ENCODE assay signal across 8 cellular contexts in the genomic region with DNA sequence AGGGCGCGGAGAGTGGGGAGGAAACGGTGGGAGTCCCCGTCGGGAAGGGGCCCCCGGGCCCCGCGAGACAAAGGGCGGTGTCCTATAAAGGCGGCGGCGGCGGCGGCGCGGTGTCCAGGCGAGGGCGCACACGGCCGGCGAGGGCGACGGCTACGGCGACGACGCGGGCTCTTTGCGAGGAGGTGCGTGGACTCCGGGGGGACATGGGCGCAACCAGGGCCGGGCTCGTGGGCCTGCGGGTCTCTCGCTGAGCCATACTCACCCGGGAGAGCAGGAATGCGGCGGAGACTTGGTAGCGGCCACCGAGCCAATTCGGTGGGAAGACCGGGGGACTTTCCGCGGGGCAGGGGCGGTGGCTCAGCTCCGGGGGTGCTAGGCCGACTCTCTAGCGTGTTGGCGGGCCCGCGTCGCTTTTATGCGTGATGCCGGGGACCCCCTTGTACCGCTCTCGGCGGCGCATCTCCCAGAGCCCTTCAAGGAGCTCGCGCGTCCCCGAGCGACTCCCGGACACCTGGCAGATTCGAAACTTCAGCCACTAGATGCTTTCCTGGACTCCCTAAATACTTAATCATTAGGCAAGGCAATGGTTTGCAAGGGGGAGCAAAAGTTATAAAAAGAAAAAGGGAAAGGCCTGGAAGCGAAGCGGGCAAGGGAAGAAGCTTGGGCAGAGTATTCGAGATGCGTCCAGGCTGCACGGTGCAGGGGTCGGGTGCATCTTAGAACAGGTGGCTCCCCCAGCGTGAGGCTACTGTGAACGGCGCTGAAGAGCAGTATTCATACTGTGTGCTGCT. TPM values are rescaled to one million over a fixed set of nuclear protein-coding genes. Genes with fewer than 3 reads are reported as not detected.
DNase-seq lines count a peak whose midpoint lies in the region; ATAC-seq and TF ChIP-seq lines count a peak whose summit lies in the region.

No MANE protein-coding gene starts in this region.

- no peaks in the 10 kb centered on the region for H3K36me3 Mint-ChIP-seq in T-helper 1 cell treated with Interleukin-12 subunit alpha and Interleukin-12 subunit beta and Interleukin-4 antibody, amounts not matched to agents 30 μg/mL and 1 μg/mL, for 36 hours (ENCODE audit: low read depth)

- H3K36me3 ChIP-seq in mammary epithelial cell (ENCODE audit: insufficient read depth, low read length), result no peaks in the 10 kb centered on the region
- H3K36me3 ChIP-seq in subcutaneous abdominal adipose tissue (ENCODE audit: control insufficient read depth in 5 of 5, insufficient read depth in 5 of 5, low read length in 5 of 5), result no peaks in the 10 kb centered on the region

- CTCF ChIA-PET in mammary epithelial cell (lab: Charles Lee; ENCODE audit: low non-redundant PET), result interaction anchor here (1.0 kb wide), 1 partner anchor 62 kb away, joined by 7 read pairs; no protein-coding TSS in a partner anchor

- no peak overlapping the region for H3K27ac ChIP-seq in mammary epithelial cell (ENCODE audit: insufficient read depth, low read depth, low read length)
- H3K27ac ChIP-seq in subcutaneous abdominal adipose tissue (ENCODE audit: low read depth, low read length), result no peak overlapping the region

- H3K4me3 ChIP-seq in mammary epithelial cell (replicated peaks in 1 of 3; ENCODE audit: insufficient read depth in 1 of 3, low read depth in 2 of 3, low read length in 3 of 3), result peak overlapping the region; percentile 44 to 61 (median 57)
- peak overlapping the region; percentile 37 to 66 (median 60) for H3K4me3 ChIP-seq in subcutaneous abdominal adipose tissue (ENCODE audit: low read depth in 1 of 5, low read length in 5 of 5)

- H3K27me3 ChIP-seq in mammary epithelial cell (ENCODE audit: insufficient read depth, low read length) (peaks cover 1% of the 10 kb centered on the region), subcutaneous abdominal adipose tissue (ENCODE audit: control insufficient read depth in 5 of 5, insufficient read depth in 4 of 5, low read length in 5 of 5) (peaks cover 13 to 22% (median 16%) of the 10 kb centered on the region in 5 donors)

- peaks cover 6% of the 10 kb centered on the region for H3K4me1 ChIP-seq in mammary epithelial cell (ENCODE audit: insufficient read depth, low read length)
- peaks cover 0 to 13% (median 11%) of the 10 kb centered on the region in 5 donors for H3K4me1 ChIP-seq in subcutaneous abdominal adipose tissue (ENCODE audit: control insufficient read depth in 5 of 5, insufficient read depth in 5 of 5, low read length in 5 of 5)

- TF ChIP-seq CTCF in mammary epithelial cell (conservative IDR thresholded peaks at IDR 0.05 in 1 of 2, IDR thresholded peaks at IDR 0.05 in 1 of 2; ENCODE audit: extremely low read depth in 1 of 2, insufficient read depth in 1 of 2, low read depth in 1 of 2, low read length in 2 of 2), result peak in 1 of 2 donors; percentile 27

- H3K4me2 ChIP-seq in mammary epithelial cell (ENCODE audit: insufficient read depth, low read depth, low read length), result peak overlapping the region; percentile 100

- no peak overlapping the region for H3K9ac ChIP-seq in mammary epithelial cell (ENCODE audit: insufficient read depth, low read length)
- peak overlapping the region in 1 of 5 donors; percentile 64 for H3K9ac ChIP-seq in subcutaneous abdominal adipose tissue (ENCODE audit: low read length in 5 of 5)

- no peak overlapping the region for H3K27ac Mint-ChIP-seq in T-helper 1 cell treated with Interleukin-12 subunit alpha and Interleukin-12 subunit beta and Interleukin-4 antibody, amounts not matched to agents 30 μg/mL and 1 μg/mL, for 36 hours

- peak overlapping the region; percentile 93 for H2AFZ ChIP-seq in mammary epithelial cell (ENCODE audit: low read depth, low read length)

- intact Hi-C loops in mammary epithelial cell (cut with micrococcal nuclease) (no loop called here), left colon (cut with DNase I, micrococcal nuclease) (no loop called here)

- 6% methylated on average over 20 of the region's 75 CpGs for WGBS in mammary epithelial cell (ENCODE audit: low coverage, missing lambda C conversion rate)

- H3K4me1 Mint-ChIP-seq in T-helper 1 cell treated with Interleukin-12 subunit alpha and Interleukin-12 subunit beta and Interleukin-4 antibody, amounts not matched to agents 30 μg/mL and 1 μg/mL, for 36 hours (ENCODE audit: low read depth), result peaks cover 4% of the 10 kb centered on the region

- H3K9me3 Mint-ChIP-seq in T-helper 1 cell treated with Interleukin-12 subunit alpha and Interleukin-12 subunit beta and Interleukin-4 antibody, amounts not matched to agents 30 μg/mL and 1 μg/mL, for 36 hours, result no peaks in the 10 kb centered on the region

- ATAC-seq in HG02588 (IDR thresholded peaks at IDR 0.05; ENCODE audit: unreplicated experiment) (peak; percentile 73), left colon (peak; percentile 98)

- in situ Hi-C loops in mammary epithelial cell (cut with MboI; ENCODE audit: low sequenced_read_pairs in 2 of 2), result no loop called here

- H3K9me3 ChIP-seq in mammary epithelial cell (replicated peaks; ENCODE audit: insufficient read depth, low read length) (no peaks in the 10 kb centered on the region), subcutaneous abdominal adipose tissue (ENCODE audit: control insufficient read depth in 5 of 5, low read length in 5 of 5) (no peaks in the 10 kb centered on the region)

- DNase-seq in T-helper 1 cell (no peak), NCI-H69 (lab: John Stamatoyannopoulos, UW) (peak; percentile 73), mammary epithelial cell (peak; percentile 9), left colon (peak in 1 of 2 donors; percentile 58), NCI-H2107 (lab: John Stamatoyannopoulos, UW) (no peak)

- no peaks in the 10 kb centered on the region for H3K79me2 ChIP-seq in mammary epithelial cell (ENCODE audit: insufficient read depth, low read length)

- dilution Hi-C loops in mammary epithelial cell (cut with HindIII; ENCODE audit: low sequenced_read_pairs), result loop anchor here (5.0 kb wide), 1 partner anchor 34 kb away; no protein-coding TSS in a partner anchor

- peaks cover 40% of the 10 kb centered on the region for H3K27me3 Mint-ChIP-seq in T-helper 1 cell treated with Interleukin-12 subunit alpha and Interleukin-12 subunit beta and Interleukin-4 antibody, amounts not matched to agents 30 μg/mL and 1 μg/mL, for 36 hours (ENCODE audit: low read depth)

- no peaks in the 10 kb centered on the region for H4K20me1 ChIP-seq in mammary epithelial cell (ENCODE audit: insufficient read depth, low read length)

- peak overlapping the region; percentile 78 for H3K4me3 Mint-ChIP-seq in T-helper 1 cell treated with Interleukin-12 subunit alpha and Interleukin-12 subunit beta and Interleukin-4 antibody, amounts not matched to agents 30 μg/mL and 1 μg/mL, for 36 hours

- no TSS peak for BruUV-seq in mammary epithelial cell (replicated peaks; lab: Mats Ljungman, UMichigan)

RNA-seq across cellular contexts. Expression of a gene that starts 5.9 kb away (rescaled TPM):
- total RNA-seq in mammary epithelial cell (not detected), left colon (not detected)
- 0.10 TPM for polyA plus RNA-seq in mammary epithelial cell
- polyA minus RNA-seq in mammary epithelial cell, result not detected

RNA-seq across cellular contexts. Expression of a gene that starts 38.0 kb away (rescaled TPM):
- total RNA-seq in mammary epithelial cell (10 to 100 TPM; 10.5 to 16.8 TPM), left colon (10 to 100 TPM; 21.7 to 25.7 TPM)
- polyA plus RNA-seq in mammary epithelial cell, result 9.7 TPM
- polyA minus RNA-seq in mammary epithelial cell, result 10.1 TPM

Comparison
In these comparisons a context has a peak if more than half of its experiments do, and no peak if none do; other contexts are left out.
1. DNase-seq: peak in NCI-H69 (single experiment) and mammary epithelial cell (single experiment); none in T-helper 1 cell (0 of 5) and NCI-H2107 (single experiment).